Comparison of ENCODE assay signal across 22 cellular contexts in the genomic region with DNA sequence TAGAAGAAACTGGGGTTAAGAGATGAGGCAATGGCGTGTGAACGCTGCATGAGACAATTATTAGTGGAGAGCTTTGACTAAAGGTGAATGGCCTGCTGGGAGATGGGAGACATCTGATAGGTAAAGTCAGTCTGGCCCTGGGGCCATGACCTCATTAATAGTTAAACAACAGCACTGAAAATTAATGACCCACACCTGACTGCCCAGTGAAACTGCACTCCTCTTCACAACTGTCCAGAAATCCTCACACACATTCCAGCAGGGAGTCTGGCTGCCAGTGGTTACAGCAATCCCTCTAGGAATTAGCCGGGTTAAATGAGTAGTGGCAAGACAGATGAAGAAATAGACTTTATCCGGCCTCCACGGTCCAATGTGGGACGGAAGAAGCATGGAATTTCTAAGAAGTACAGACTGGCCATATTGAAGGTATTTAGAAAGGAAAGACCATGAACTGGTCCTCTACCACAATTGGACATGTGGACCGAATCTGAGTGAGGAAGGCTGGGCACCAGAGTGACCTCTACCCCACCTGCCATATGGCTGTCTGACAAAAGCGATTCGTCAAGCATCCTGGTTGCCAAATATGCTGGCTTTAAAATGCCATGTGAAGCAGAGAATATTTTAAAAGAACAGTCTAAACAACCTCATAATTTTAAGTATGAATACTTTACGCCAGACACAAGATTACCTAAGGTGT.
A peak's percentile ranks its signal among the peaks of the same experiment; 100 is the strongest.
DNase-seq lines count a peak whose midpoint lies in the region; TF ChIP-seq lines count a peak whose summit lies in the region.
"Had no signal": no experiment of that assay in that cellular context is flagged by ENCODE, and none has a peak within 500 bp of the region (broad histone marks: within the 10 kb centered on the region; RNA-seq: fewer than 3 reads in every experiment).

No MANE protein-coding gene starts in this region.

- H3K27me3 Mint-ChIP-seq in brain = peaks cover 6% of the 10 kb centered on the region
- H3K27me3 Mint-ChIP-seq: central memory CD8-positive, alpha-beta T cell had no signal

- peak; percentile 50 for DNase-seq in LHCN-M2 (ENCODE audit: low read depth)
- DNase-seq in kidney tubule cell (ENCODE audit: low spot score) = peak; percentile 94
- peak; percentile 94 for DNase-seq in renal cortical epithelial cell (ENCODE audit: low read depth)
- DNase-seq in NCI-H82 (lab: John Stamatoyannopoulos, UW) = no peak
- DNase-seq in activated effector memory CD4-positive, alpha-beta T cell treated with Interleukin-2 at 50 U/mL for 16 hours = no peak
- no peak for DNase-seq in NCI-H2107 treated with DMSO at 0.1 percent for 48 hours (lab: John Stamatoyannopoulos, UW; ENCODE audit: unreplicated experiment)
- DNase-seq: activated CD4-positive, alpha-beta T cell treated with anti-CD3 and anti-CD28 coated beads, Interleukin-2, amount 10 ng/mL, durations not matched to agents 7 days and 5 days; activated CD8-positive, alpha-beta memory T cell treated with anti-CD3 and anti-CD28 coated beads, Interleukin-2, amount 10 ng/mL, durations not matched to agents 7 days and 5 days; activated naive CD4-positive, alpha-beta T cell treated with anti-CD3 and anti-CD28 coated beads, Interleukin-2, amount 50 U/mL, for 16 hours; activated T-cell treated with anti-CD3 and anti-CD28 coated beads, Interleukin-2, amount 50 U/mL, for 72 hours; anterior cingulate cortex; C1 segment of cervical spinal cord; Caco-2; DMS79 treated with DMSO at 0.1 percent for 48 hours; lower lobe of right lung; NCI-H1694 treated with DMSO at 0.1 percent for 48 hours; NCI-H748 treated with DMSO at 0.1 percent for 48 hours; stimulated activated CD4-positive, alpha-beta T cell treated with anti-CD3 and anti-CD28 coated beads, Interleukin-4, amount 100 ng/mL, for 4 hours; stimulated activated naive CD4-positive, alpha-beta T cell; WERI-Rb-1 had no signal

- peaks cover 40% of the 10 kb centered on the region for H3K4me1 Mint-ChIP-seq in brain
- H3K4me1 Mint-ChIP-seq: activated CD4-positive, alpha-beta T cell treated with anti-CD3 and anti-CD28 coated beads, Interleukin-2, amount 10 ng/mL, durations not matched to agents 7 days and 5 days; activated CD8-positive, alpha-beta memory T cell treated with anti-CD3 and anti-CD28 coated beads, Interleukin-2, amount 10 ng/mL, durations not matched to agents 7 days and 5 days had no signal

- H3K36me3 Mint-ChIP-seq in brain = no peaks in the 10 kb centered on the region
- H3K36me3 Mint-ChIP-seq: activated CD8-positive, alpha-beta memory T cell treated with anti-CD3 and anti-CD28 coated beads, Interleukin-2, amount 10 ng/mL, durations not matched to agents 7 days and 5 days had no signal

- H3K9me3 Mint-ChIP-seq in brain = no peaks in the 10 kb centered on the region
- H3K9me3 Mint-ChIP-seq: activated CD4-positive, alpha-beta T cell treated with anti-CD3 and anti-CD28 coated beads, Interleukin-2, amount 10 ng/mL, durations not matched to agents 7 days and 5 days; central memory CD8-positive, alpha-beta T cell had no signal

- no peak for TF ChIP-seq CTCF in brain (conservative IDR thresholded peaks at IDR 0.05)

- no peak overlapping the region for H3K4me3 Mint-ChIP-seq in brain
- H3K4me3 Mint-ChIP-seq: activated CD4-positive, alpha-beta T cell treated with anti-CD3 and anti-CD28 coated beads, Interleukin-2, amount 10 ng/mL, durations not matched to agents 7 days and 5 days; activated CD8-positive, alpha-beta memory T cell treated with anti-CD3 and anti-CD28 coated beads, Interleukin-2, amount 10 ng/mL, durations not matched to agents 7 days and 5 days; activated T-cell treated with anti-CD3 and anti-CD28 coated beads, Interleukin-2, amount 50 U/mL, for 72 hours; central memory CD8-positive, alpha-beta T cell had no signal

- H3K27ac Mint-ChIP-seq in brain = peak overlapping the region in 3 of 5 experiments; percentile 14 to 60 (median 53)
- H3K27ac Mint-ChIP-seq: activated CD4-positive, alpha-beta T cell treated with anti-CD3 and anti-CD28 coated beads, Interleukin-2, amount 10 ng/mL, durations not matched to agents 7 days and 5 days; activated CD8-positive, alpha-beta memory T cell treated with anti-CD3 and anti-CD28 coated beads, Interleukin-2, amount 10 ng/mL, durations not matched to agents 7 days and 5 days; activated T-cell treated with anti-CD3 and anti-CD28 coated beads, Interleukin-2, amount 50 U/mL, for 72 hours had no signal

Comparison
In these comparisons a context has a peak if more than half of its experiments do, and no peak if none do; other contexts are left out.
1. DNase-seq: peak in LHCN-M2 (single experiment), kidney tubule cell (single experiment) and renal cortical epithelial cell (single experiment); none in NCI-H82 (single experiment), activated effector memory CD4-positive, alpha-beta T cell treated with Interleukin-2 at 50 U/mL for 16 hours (single experiment) and NCI-H2107 treated with DMSO at 0.1 percent for 48 hours (single experiment).